In the genomic region with DNA sequence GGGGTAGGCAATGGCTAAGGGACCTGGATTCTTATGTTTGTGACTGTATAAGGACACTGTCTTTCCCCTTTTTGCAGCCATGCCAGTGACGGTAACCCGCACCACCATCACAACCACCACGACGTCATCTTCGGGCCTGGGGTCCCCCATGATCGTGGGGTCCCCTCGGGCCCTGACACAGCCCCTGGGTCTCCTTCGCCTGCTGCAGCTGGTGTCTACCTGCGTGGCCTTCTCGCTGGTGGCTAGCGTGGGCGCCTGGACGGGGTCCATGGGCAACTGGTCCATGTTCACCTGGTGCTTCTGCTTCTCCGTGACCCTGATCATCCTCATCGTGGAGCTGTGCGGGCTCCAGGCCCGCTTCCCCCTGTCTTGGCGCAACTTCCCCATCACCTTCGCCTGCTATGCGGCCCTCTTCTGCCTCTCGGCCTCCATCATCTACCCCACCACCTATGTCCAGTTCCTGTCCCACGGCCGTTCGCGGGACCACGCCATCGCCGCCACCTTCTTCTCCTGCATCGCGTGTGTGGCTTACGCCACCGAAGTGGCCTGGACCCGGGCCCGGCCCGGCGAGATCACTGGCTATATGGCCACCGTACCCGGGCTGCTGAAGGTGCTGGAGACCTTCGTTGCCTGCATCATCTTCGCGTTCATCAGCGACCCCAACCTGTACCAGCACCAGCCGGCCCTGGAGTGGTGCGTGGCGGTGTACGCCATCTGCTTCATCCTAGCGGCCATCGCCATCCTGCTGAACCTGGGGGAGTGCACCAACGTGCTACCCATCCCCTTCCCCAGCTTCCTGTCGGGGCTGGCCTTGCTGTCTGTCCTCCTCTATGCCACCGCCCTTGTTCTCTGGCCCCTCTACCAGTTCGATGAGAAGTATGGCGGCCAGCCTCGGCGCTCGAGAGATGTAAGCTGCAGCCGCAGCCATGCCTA, we compare ENCODE assay signal across 1 cellular context.
A peak's percentile ranks its signal among the peaks of the same experiment; 100 is the strongest.
TF ChIP-seq lines count a peak whose summit lies in the region.

No MANE protein-coding gene starts in this region.

TF ChIP-seq in H1, 55 proteins besides CTCF, POLR2A, EP300 and RAD21:
- TF ChIP-seq SP1 (IDR thresholded peaks at IDR 0.05; ENCODE audit: low read depth, low read length) (no peak), GTF2F1 (IDR thresholded peaks at IDR 0.05; ENCODE audit: borderline replicate concordance, low read depth, low read length) (no peak), POLR2AphosphoS5 (IDR thresholded peaks at IDR 0.05; ENCODE audit: low read depth, low read length) (peak; percentile 79), EZH2 (IDR thresholded peaks at IDR 0.05; ENCODE audit: low read depth, low read length, severe bottlenecking) (no peak), HDAC2 (IDR thresholded peaks at IDR 0.05; ENCODE audit: borderline replicate concordance in 1 of 2, low read depth in 2 of 2, low read length in 2 of 2) (no peak), EGR1 (IDR thresholded peaks at IDR 0.05; ENCODE audit: borderline replicate concordance, low read depth, low read length) (no peak), MAFK (IDR thresholded peaks at IDR 0.05; ENCODE audit: low read depth, low read length) (no peak), JUND (IDR thresholded peaks at IDR 0.05; ENCODE audit: low read length) (no peak)
